Comparison of ENCODE assay signal across 8 cellular contexts in genomic region chr17:3844556-3844955, GRCh38. TPM values are rescaled to one million over a fixed set of nuclear protein-coding genes. Genes with fewer than 3 reads are reported as not detected.
DNase-seq lines count a peak whose midpoint lies in the region; ATAC-seq and TF ChIP-seq lines count a peak whose summit lies in the region.
"Not testable (repeated sequence)": the region's sequence is repeated elsewhere in the genome, so short reads cannot be mapped to it uniquely, and the experiment has no call there.

No MANE protein-coding gene starts in this region.

- not testable (repeated sequence) for H3K9me3 Mint-ChIP-seq in CD4-positive, alpha-beta T cell; activated T-cell treated with anti-CD3 and anti-CD28 coated beads, Interleukin-2, amount 50 U/mL, for 4 hours; MCF 10A (ENCODE audit: unreplicated experiment); natural killer cell treated with Interleukin-12 subunit alpha and Interleukin-12 subunit beta and Interleukin-15 and Interleukin-18, amount 100 ng/mL, for 72 hours; stimulated activated effector memory CD8-positive, alpha-beta T cell treated with anti-CD3 and anti-CD28 coated beads, Interleukin-12 subunit alpha, Interleukin-12 subunit beta, amount 100 ng/mL, for 72 hours

- BruUV-seq in MCF 10A (replicated peaks; lab: Mats Ljungman, UMichigan): not testable (repeated sequence)

- H3K36me3 Mint-ChIP-seq in CD4-positive, alpha-beta T cell (ENCODE audit: low read depth): peaks cover 36% of the 10 kb centered on the region
- peaks cover 11% of the 10 kb centered on the region for H3K36me3 Mint-ChIP-seq in activated T-cell treated with anti-CD3 and anti-CD28 coated beads, Interleukin-2, amount 50 U/mL, for 4 hours (ENCODE audit: insufficient read depth)
- H3K36me3 Mint-ChIP-seq in MCF 10A (ENCODE audit: insufficient read depth, unreplicated experiment): peaks cover 36% of the 10 kb centered on the region
- H3K36me3 Mint-ChIP-seq in natural killer cell treated with Interleukin-12 subunit alpha and Interleukin-12 subunit beta and Interleukin-15 and Interleukin-18, amount 100 ng/mL, for 72 hours: peaks cover 19% of the 10 kb centered on the region
- H3K36me3 Mint-ChIP-seq in stimulated activated effector memory CD8-positive, alpha-beta T cell treated with anti-CD3 and anti-CD28 coated beads, Interleukin-12 subunit alpha, Interleukin-12 subunit beta, amount 100 ng/mL, for 72 hours: peaks cover 57% of the 10 kb centered on the region

- POLR2A ChIA-PET in CD4-positive, alpha-beta T cell (lab: Charles Lee): interaction anchor here (1.0 to 3.9 kb wide), 8 partner anchors 12 to 1123 kb away, joined by 3 to 21 read pairs (median 4); partner anchors contain the start of genes CYB5D2, P2RX1, SPAG7 and ZZEF1
- POLR2A ChIA-PET in MCF 10A (lab: Yijun Ruan, JAX): interaction anchor here (0.6 to 1.3 kb wide), 4 partner anchors 46 to 179 kb away, joined by 4 to 10 read pairs (median 4); no protein-coding TSS in a partner anchor

- H3K36me3 ChIP-seq in HUES64 (ENCODE audit: insufficient read depth, low read length) (peaks cover 47% of the 10 kb centered on the region), SK-N-MC (ENCODE audit: insufficient read depth, low read length) (peaks cover 45% of the 10 kb centered on the region)
- not testable (repeated sequence) for H3K36me3 ChIP-seq in cardiac muscle cell

- H3K9ac ChIP-seq in HUES64 (ENCODE audit: low read depth, low read length): not testable (repeated sequence)
- H3K9ac ChIP-seq in SK-N-MC (ENCODE audit: insufficient read length): peak overlapping the region; percentile 97

- H3K4me1 Mint-ChIP-seq in CD4-positive, alpha-beta T cell (ENCODE audit: low read depth): peaks cover 41% of the 10 kb centered on the region
- peaks cover 27% of the 10 kb centered on the region for H3K4me1 Mint-ChIP-seq in activated T-cell treated with anti-CD3 and anti-CD28 coated beads, Interleukin-2, amount 50 U/mL, for 4 hours (ENCODE audit: low read depth)
- peaks cover 14% of the 10 kb centered on the region for H3K4me1 Mint-ChIP-seq in MCF 10A (ENCODE audit: insufficient read depth, unreplicated experiment)
- peaks cover 31 to 36% of the 10 kb centered on the region in 2 donors for H3K4me1 Mint-ChIP-seq in natural killer cell treated with Interleukin-12 subunit alpha and Interleukin-12 subunit beta and Interleukin-15 and Interleukin-18, amount 100 ng/mL, for 72 hours (ENCODE audit: low read depth in 2 of 2)
- H3K4me1 Mint-ChIP-seq in stimulated activated effector memory CD8-positive, alpha-beta T cell treated with anti-CD3 and anti-CD28 coated beads, Interleukin-12 subunit alpha, Interleukin-12 subunit beta, amount 100 ng/mL, for 72 hours: peaks cover 36% of the 10 kb centered on the region

- DNase-seq in CD4-positive, alpha-beta T cell; SK-N-MC (ENCODE audit: low read depth, low spot score); activated T-cell treated with anti-CD3 and anti-CD28 coated beads, Interleukin-2, amount 50 U/mL, for 4 hours; MCF 10A (ENCODE audit: unreplicated experiment); cardiac muscle cell (ENCODE audit: low read depth in 1 of 2, low spot score in 1 of 2); natural killer cell treated with Interleukin-12 subunit alpha and Interleukin-12 subunit beta and Interleukin-15 and Interleukin-18, amount 100 ng/mL, for 72 hours (ENCODE audit: low spot score); stimulated activated effector memory CD8-positive, alpha-beta T cell treated with anti-CD3 and anti-CD28 coated beads, Interleukin-12 subunit alpha, Interleukin-12 subunit beta, amount 100 ng/mL, for 72 hours (ENCODE audit: low spot score in 2 of 2): not testable (repeated sequence)

- not testable (repeated sequence) for ATAC-seq in CD4-positive, alpha-beta T cell (ENCODE audit: poor library complexity); activated T-cell treated with anti-CD3 and anti-CD28 coated beads, Interleukin-2, amount 50 U/mL, for 4 hours; natural killer cell treated with Interleukin-12 subunit alpha and Interleukin-12 subunit beta and Interleukin-15 and Interleukin-18, amount 100 ng/mL, for 72 hours; stimulated activated effector memory CD8-positive, alpha-beta T cell treated with anti-CD3 and anti-CD28 coated beads, Interleukin-12 subunit alpha, Interleukin-12 subunit beta, amount 100 ng/mL, for 72 hours

- H3K9me3 ChIP-seq in CD4-positive, alpha-beta T cell (ENCODE audit: control insufficient read depth, low read length); HUES64 (ENCODE audit: insufficient read depth, low read depth, low read length); SK-N-MC (ENCODE audit: low read depth, low read length); cardiac muscle cell (ENCODE audit: low read depth): not testable (repeated sequence)

- not testable (repeated sequence) for H3K27me3 ChIP-seq in CD4-positive, alpha-beta T cell (ENCODE audit: control insufficient read depth, insufficient read depth, low read length); HUES64 (ENCODE audit: insufficient read depth, low read length); cardiac muscle cell

- H3K4me1 ChIP-seq in HUES64 (ENCODE audit: insufficient read depth, low read length): not testable (repeated sequence)
- H3K4me1 ChIP-seq in cardiac muscle cell (ENCODE audit: low read depth): peaks cover 14% of the 10 kb centered on the region

- CTCF ChIA-PET in CD4-positive, alpha-beta T cell (lab: Charles Lee): interaction anchor here (1.2 to 4.0 kb wide), 6 partner anchors 18 to 126 kb away, joined by 3 to 52 read pairs (median 4); no protein-coding TSS in a partner anchor
- CTCF ChIA-PET in MCF 10A (lab: Yijun Ruan, JAX): interaction anchor here (0.6 to 6.8 kb wide), 14 partner anchors 9 to 238 kb away, joined by 3 to 72 read pairs (median 6); no protein-coding TSS in a partner anchor

- H3K27me3 Mint-ChIP-seq in CD4-positive, alpha-beta T cell; activated T-cell treated with anti-CD3 and anti-CD28 coated beads, Interleukin-2, amount 50 U/mL, for 4 hours (ENCODE audit: low read depth); MCF 10A (ENCODE audit: insufficient read depth, unreplicated experiment); natural killer cell treated with Interleukin-12 subunit alpha and Interleukin-12 subunit beta and Interleukin-15 and Interleukin-18, amount 100 ng/mL, for 72 hours: not testable (repeated sequence)

- 94% methylated on average over 18 of the region's 19 CpGs for WGBS in HUES64

- intact Hi-C loops in CD4-positive, alpha-beta T cell (cut with DNase I, micrococcal nuclease): loop anchor here (10.0 kb wide), 3 partner anchors 230 to 570 kb away; partner anchors contain the start of gene UBE2G1 (in 1 of the 2)
- intact Hi-C loops in MCF 10A (cut with micrococcal nuclease): not testable (repeated sequence)

- peak overlapping the region; percentile 95 for H3K4me3 Mint-ChIP-seq in CD4-positive, alpha-beta T cell
- peak overlapping the region; percentile 95 for H3K4me3 Mint-ChIP-seq in activated T-cell treated with anti-CD3 and anti-CD28 coated beads, Interleukin-2, amount 50 U/mL, for 4 hours
- peak overlapping the region; percentile 80 for H3K4me3 Mint-ChIP-seq in MCF 10A (ENCODE audit: unreplicated experiment)
- H3K4me3 Mint-ChIP-seq in natural killer cell treated with Interleukin-12 subunit alpha and Interleukin-12 subunit beta and Interleukin-15 and Interleukin-18, amount 100 ng/mL, for 72 hours: peak overlapping the region; percentile 93
- peak overlapping the region; percentile 87 for H3K4me3 Mint-ChIP-seq in stimulated activated effector memory CD8-positive, alpha-beta T cell treated with anti-CD3 and anti-CD28 coated beads, Interleukin-12 subunit alpha, Interleukin-12 subunit beta, amount 100 ng/mL, for 72 hours

- not testable (repeated sequence) for H3K27ac ChIP-seq in CD4-positive, alpha-beta T cell (ENCODE audit: low read depth, low read length); HUES64 (ENCODE audit: low read depth, low read length); SK-N-MC
- H3K27ac ChIP-seq in cardiac muscle cell: peak overlapping the region; percentile 97

- not testable (repeated sequence) for TF ChIP-seq CTCF in CD4-positive, alpha-beta T cell (IDR thresholded peaks at IDR 0.05); MCF 10A (IDR thresholded peaks at IDR 0.05; ENCODE audit: unreplicated experiment); cardiac muscle cell (IDR thresholded peaks at IDR 0.05; ENCODE audit: low read depth, low read length)

- H3K27ac Mint-ChIP-seq in CD4-positive, alpha-beta T cell: not testable (repeated sequence)
- peak overlapping the region; percentile 86 for H3K27ac Mint-ChIP-seq in MCF 10A (ENCODE audit: low read depth, unreplicated experiment)
- H3K27ac Mint-ChIP-seq in natural killer cell treated with Interleukin-12 subunit alpha and Interleukin-12 subunit beta and Interleukin-15 and Interleukin-18, amount 100 ng/mL, for 72 hours: peak overlapping the region; percentile 39 to 77
- H3K27ac Mint-ChIP-seq in stimulated activated effector memory CD8-positive, alpha-beta T cell treated with anti-CD3 and anti-CD28 coated beads, Interleukin-12 subunit alpha, Interleukin-12 subunit beta, amount 100 ng/mL, for 72 hours: peak overlapping the region; percentile 52

- peak overlapping the region; percentile 89 for H3K4me3 ChIP-seq in HUES64 (ENCODE audit: low read length)
- H3K4me3 ChIP-seq in SK-N-MC: peak overlapping the region; percentile 89
- H3K4me3 ChIP-seq in cardiac muscle cell: not testable (repeated sequence)

RNA-seq across cellular contexts. Expression of gene NCBP3, which starts 1.5 kb away (rescaled TPM):
- 10 to 100 TPM; 25.0 to 29.5 TPM for total RNA-seq in CD4-positive, alpha-beta T cell
- polyA plus RNA-seq in HUES64 (2013, experiment 1 of 2): 35.6 TPM
- polyA plus RNA-seq in HUES64 (2013, experiment 2 of 2): 36.1 TPM
- 10 to 100 TPM; 33.2 to 39.1 (median 36.4) TPM for total RNA-seq in activated T-cell treated with anti-CD3 and anti-CD28 coated beads, Interleukin-2, amount 50 U/mL, for 4 hours
- 47.1 and 52.5 TPM in 2 replicates for total RNA-seq in MCF 10A (2022)
- total RNA-seq in cardiac muscle cell: 16.8 and 32.2 TPM in 2 replicates
- polyA plus RNA-seq in cardiac muscle cell: 27.0 and 59.0 TPM in 2 replicates
- 10 to 100 TPM; 52.4 to 71.9 TPM for total RNA-seq in natural killer cell treated with Interleukin-12 subunit alpha and Interleukin-12 subunit beta and Interleukin-15 and Interleukin-18, amount 100 ng/mL, for 72 hours

RNA-seq across cellular contexts. Expression of gene ITGAE, which starts 43.6 kb away (rescaled TPM):
- total RNA-seq in CD4-positive, alpha-beta T cell: 10 to 100 TPM; 15.8 to 18.3 TPM
- 36.6 TPM for polyA plus RNA-seq in HUES64 (2013, experiment 1 of 2)
- polyA plus RNA-seq in HUES64 (2013, experiment 2 of 2): 41.9 TPM
- 10 to 100 TPM; 15.0 to 20.6 (median 18.1) TPM for total RNA-seq in activated T-cell treated with anti-CD3 and anti-CD28 coated beads, Interleukin-2, amount 50 U/mL, for 4 hours
- total RNA-seq in MCF 10A (2022) (23.8 and 26.6 TPM in 2 replicates), cardiac muscle cell (15.6 and 18.1 TPM in 2 replicates)
- polyA plus RNA-seq in cardiac muscle cell: 66.1 and 86.6 TPM in 2 replicates
- 10 to 100 TPM; 73.9 to 97.8 TPM for total RNA-seq in natural killer cell treated with Interleukin-12 subunit alpha and Interleukin-12 subunit beta and Interleukin-15 and Interleukin-18, amount 100 ng/mL, for 72 hours

RNA-seq across cellular contexts. Expression of gene CAMKK1, which starts 48.3 kb away (rescaled TPM):
- 1 to 10 TPM; 4.8 to 4.9 TPM for total RNA-seq in CD4-positive, alpha-beta T cell
- polyA plus RNA-seq in HUES64 (2013, experiment 1 of 2): 2.9 TPM
- polyA plus RNA-seq in HUES64 (2013, experiment 2 of 2): 3.7 TPM
- total RNA-seq in activated T-cell treated with anti-CD3 and anti-CD28 coated beads, Interleukin-2, amount 50 U/mL, for 4 hours: 1 to 10 TPM; 4.2 to 7.5 (median 7.4) TPM
- 3.8 and 4.3 TPM in 2 replicates for total RNA-seq in MCF 10A (2022)
- total RNA-seq in cardiac muscle cell: 9.9 and 12.4 TPM in 2 replicates
- 6.5 and 7.7 TPM in 2 replicates for polyA plus RNA-seq in cardiac muscle cell
- 1 to 10 TPM; 1.5 to 3.3 TPM for total RNA-seq in natural killer cell treated with Interleukin-12 subunit alpha and Interleukin-12 subunit beta and Interleukin-15 and Interleukin-18, amount 100 ng/mL, for 72 hours
